In genomic region chr15:59307164-59307535, GRCh38 we compare ENCODE assay signal across 14 cellular contexts.
DNase-seq lines count a peak whose midpoint lies in the region; ATAC-seq lines count a peak whose summit lies in the region.
"Had no signal": no experiment of that assay in that cellular context is flagged by ENCODE, and none has a peak within 500 bp of the region (broad histone marks: within the 10 kb centered on the region; RNA-seq: fewer than 3 reads in every experiment).

No MANE protein-coding gene starts in this region.

- intact Hi-C loops in head of caudate nucleus (cut with DNase I) = no loop called here

- H3K9ac ChIP-seq in adipocyte (ENCODE audit: low read length) = peak overlapping the region; percentile 50
- H3K9ac ChIP-seq: SK-N-SH had no signal

- H3K4me3 ChIP-seq in adipocyte (ENCODE audit: low read length) = peak overlapping the region; percentile 57
- H3K4me3 ChIP-seq: esophagus muscularis mucosa, heart left ventricle, ovary had no signal

- DNase-seq in Ammon's horn (ENCODE audit: low spot score) (peak; percentile 63), adipocyte (ENCODE audit: low read depth) (no peak), head of caudate nucleus (peak in 32 of 42 donors; percentile 35 to 84 (median 54)), putamen (ENCODE audit: low spot score) (peak; percentile 58), HT-29 (ENCODE audit: low spot score) (no peak)
- DNase-seq: heart left ventricle, immature natural killer cell, NCI-H1436 treated with DMSO at 0.1 percent for 48 hours, ovary, SK-N-SH had no signal

- ATAC-seq in HG02938 (IDR thresholded peaks at IDR 0.05; ENCODE audit: unreplicated experiment) (no peak), HG02981 (IDR thresholded peaks at IDR 0.05; ENCODE audit: unreplicated experiment) (no peak), GM18858 (IDR thresholded peaks at IDR 0.05; ENCODE audit: unreplicated experiment) (no peak)
- ATAC-seq: heart left ventricle had no signal

- H3K9me3 ChIP-seq in adipocyte (ENCODE audit: control insufficient read depth, low read length) = no peaks in the 10 kb centered on the region
- H3K9me3 ChIP-seq: esophagus muscularis mucosa, heart left ventricle, ovary, SK-N-SH had no signal

- H3K27me3 ChIP-seq in adipocyte (replicated peaks; ENCODE audit: control insufficient read depth, insufficient read depth, low read length) = no peaks in the 10 kb centered on the region
- H3K27me3 ChIP-seq: esophagus muscularis mucosa, heart left ventricle, ovary had no signal

- H3K4me1 ChIP-seq in adipocyte (ENCODE audit: control insufficient read depth, insufficient read depth, low read length) = peaks cover 27% of the 10 kb centered on the region

- no peaks in the 10 kb centered on the region for H3K36me3 ChIP-seq in adipocyte (ENCODE audit: control insufficient read depth, insufficient read depth, low read length, severe bottlenecking)
- H3K36me3 ChIP-seq: esophagus muscularis mucosa, heart left ventricle, ovary had no signal

Comparison
In these comparisons a context has a peak if more than half of its experiments do, and no peak if none do; other contexts are left out.
1. DNase-seq: peak in Ammon's horn (single experiment), head of caudate nucleus (32 of 42) and putamen (single experiment); none in adipocyte (single experiment) and HT-29 (single experiment).